35 cellular contexts compared by ENCODE assay signal in the genomic region with DNA sequence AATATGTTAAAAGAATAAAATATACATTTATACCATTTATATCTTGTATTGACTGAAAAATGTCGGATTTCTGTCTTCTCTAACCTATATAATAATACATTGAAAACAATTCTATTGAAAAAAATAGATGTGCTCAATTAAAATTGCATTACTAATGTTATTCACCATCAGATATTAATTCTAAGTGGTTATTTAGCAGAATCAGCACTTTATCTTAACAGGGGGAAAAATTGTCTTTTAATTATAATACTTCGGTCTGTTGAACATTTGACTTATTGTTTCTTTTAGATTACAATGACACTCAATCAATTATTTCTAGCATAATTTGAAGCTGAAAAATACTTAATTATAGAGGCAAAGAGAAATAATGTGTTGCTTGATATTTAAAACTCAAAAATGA.
"Had no signal": no experiment of that assay in that cellular context is flagged by ENCODE, and none has a peak within 500 bp of the region (broad histone marks: within the 10 kb centered on the region; RNA-seq: fewer than 3 reads in every experiment).

No MANE protein-coding gene starts in this region.

- DNase-seq: activated B cell treated with CpG ODN at 0.5 μM for 24 hours; activated CD4-positive, alpha-beta memory T cell treated with anti-CD3 and anti-CD28 coated beads for 36 hours; activated CD4-positive, alpha-beta T cell treated with anti-CD3 and anti-CD28 coated beads for 4 hours; activated CD4-positive, alpha-beta T cell treated with anti-CD3 and anti-CD28 coated beads, Interleukin-2, amount 10 ng/mL, durations not matched to agents 24 days and 14 days; activated CD4-positive, alpha-beta T cell treated with anti-CD3 and anti-CD28 coated beads, Interleukin-2, amount 50 U/mL, for 1 hour; activated CD4-positive, alpha-beta T cell treated with anti-CD3 and anti-CD28 coated beads, Interleukin-2, amount 50 U/mL, for 4 hours; activated CD4-positive, CD25-positive, alpha-beta regulatory T cell treated with anti-CD3 and anti-CD28 coated beads, Interleukin-2, amount 50 U/mL, for 72 hours; activated CD8-positive, alpha-beta memory T cell treated with anti-CD3 and anti-CD28 coated beads, Interleukin-2, amount 50 U/mL, for 4 hours; activated CD8-positive, alpha-beta T cell treated with anti-CD3 and anti-CD28 coated beads for 36 hours; activated effector memory CD4-positive, alpha-beta T cell treated with anti-CD3 and anti-CD28 coated beads, Interleukin-2, amount 50 U/mL, for 16 hours; activated gamma-delta T cell treated with Interleukin-2 at 50 U/mL for 16 hours; activated naive CD4-positive, alpha-beta T cell; activated naive CD4-positive, alpha-beta T cell treated with anti-CD3 and anti-CD28 coated beads for 36 hours; activated naive CD4-positive, alpha-beta T cell treated with anti-CD3 and anti-CD28 coated beads, Interleukin-2, amount 50 U/mL, for 16 hours; activated naive CD8-positive, alpha-beta T cell treated with anti-CD3 and anti-CD28 coated beads for 36 hours; activated T-cell treated with anti-CD3 and anti-CD28 coated beads for 4 hours; activated T-cell treated with anti-CD3 and anti-CD28 coated beads, Interleukin-2, amount 50 U/mL, for 1 hour; activated T-cell treated with anti-CD3 and anti-CD28 coated beads, Interleukin-2, amount 50 U/mL, for 4 hours; activated T-cell treated with anti-CD3 and anti-CD28 coated beads, Interleukin-2, amount 50 U/mL, for 72 hours; adrenal gland; amniotic stem cell; aorta; body of pancreas; brain microvascular endothelial cell; caudate nucleus; cerebellar nuclear complex; T-helper 2 cell; T-helper 9 cell had no signal

- H3K4me1 ChIP-seq: adrenal gland, body of pancreas had no signal

- H3K27me3 ChIP-seq: adrenal gland, body of pancreas, brain microvascular endothelial cell, cardiac muscle cell had no signal

- H3K36me3 ChIP-seq: adrenal gland, brain microvascular endothelial cell, cardiac muscle cell had no signal

- ATAC-seq: activated CD8-positive, alpha-beta T cell treated with anti-CD3 and anti-CD28 coated beads for 36 hours; activated naive CD4-positive, alpha-beta T cell treated with anti-CD3 and anti-CD28 coated beads, Interleukin-2, amount 50 U/mL, for 72 hours; activated T-cell treated with anti-CD3 and anti-CD28 coated beads, Interleukin-2, amount 50 U/mL, for 4 hours; activated T-cell treated with anti-CD3 and anti-CD28 coated beads, Interleukin-2, amount 50 U/mL, for 72 hours; activated T-helper 17 cell treated with anti-CD3 and anti-CD28 coated beads, Interleukin-2, amount 50 U/mL, for 72 hours; body of pancreas had no signal

- H3K27ac ChIP-seq: adrenal gland, body of pancreas, brain microvascular endothelial cell, cardiac muscle cell, VCaP had no signal

- H3K9me3 ChIP-seq: adrenal gland, body of pancreas had no signal

- FAIRE-seq: astrocyte, bronchial epithelial cell, TTC549 had no signal

- H3K4me3 ChIP-seq: adrenal gland, body of pancreas, cardiac muscle cell had no signal
